ENCODE assay signal across 8 cellular contexts in the genomic region with DNA sequence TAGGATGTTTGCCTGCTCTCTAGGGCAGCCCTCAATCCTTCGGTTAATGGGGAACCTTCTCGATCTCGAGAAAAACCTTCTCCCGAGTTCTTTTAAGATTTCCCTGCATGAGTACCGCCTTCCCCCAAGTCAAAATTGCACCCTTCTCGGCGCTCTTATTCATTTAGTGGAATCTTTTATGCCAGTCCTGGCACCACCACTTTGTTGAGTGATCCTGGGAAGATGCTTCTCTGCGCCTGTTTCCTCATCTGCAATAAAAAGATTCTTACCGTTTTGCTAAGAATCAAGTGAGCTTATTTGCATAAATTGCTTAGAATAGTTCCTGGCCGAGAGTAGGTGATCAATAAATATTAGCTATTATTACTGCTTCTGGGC. TPM values are rescaled to one million over a fixed set of nuclear protein-coding genes. Genes with fewer than 3 reads are reported as not detected.
DNase-seq lines count a peak whose midpoint lies in the region; ATAC-seq and TF ChIP-seq lines count a peak whose summit lies in the region.

No MANE protein-coding gene starts in this region.

- H3K18ac ChIP-seq in mesendoderm (ENCODE audit: low read length), result peak overlapping the region; percentile 62

- no peaks in the 10 kb centered on the region for H3K9me3 ChIP-seq in left ventricle myocardium inferior (replicated peaks)

- H3K27me3 ChIP-seq in left ventricle myocardium inferior (ENCODE audit: low read depth) (no peaks in the 10 kb centered on the region), mesendoderm (ENCODE audit: insufficient read depth, low read length, poor library complexity) (no peaks in the 10 kb centered on the region)

- H3K27ac ChIP-seq in left ventricle myocardium inferior (replicated peaks), result peak overlapping the region; percentile 97
- peak overlapping the region; percentile 32 for H3K27ac ChIP-seq in mesendoderm (ENCODE audit: low read depth, low read length)

- peak overlapping the region; percentile 86 for H3K56ac ChIP-seq in mesendoderm (ENCODE audit: low read length)

- no peak overlapping the region for H4K8ac ChIP-seq in mesendoderm (ENCODE audit: low read depth, low read length)

- H3K4ac ChIP-seq in mesendoderm (ENCODE audit: low read depth, low read length), result peak overlapping the region; percentile 73

- DNase-seq in left ventricle myocardium inferior (no peak), left ventricle myocardium superior (no peak), astrocyte of the spinal cord (ENCODE audit: low read depth, low spot score) (no peak), mesendoderm (no peak), HPDE6-E6E7 (ENCODE audit: extremely low spot score) (no peak), SHP77 (lab: John Stamatoyannopoulos, UW) (no peak)
- no peak for DNase-seq in stimulated activated CD4-positive, alpha-beta T cell treated with anti-CD3 and anti-CD28 coated beads, Interleukin-4, amount 100 ng/mL, for 4 hours
- DNase-seq in activated CD8-positive, alpha-beta memory T cell treated with anti-CD3 and anti-CD28 coated beads for 24 hours, result no peak

- no peak overlapping the region for H3K23ac ChIP-seq in mesendoderm (ENCODE audit: low read length)

- peaks cover 77% of the 10 kb centered on the region for H3K4me1 ChIP-seq in left ventricle myocardium inferior
- no peaks in the 10 kb centered on the region for H3K4me1 ChIP-seq in mesendoderm (ENCODE audit: control insufficient read depth, low read depth, low read length)

- peaks cover 27% of the 10 kb centered on the region for H3K79me2 ChIP-seq in mesendoderm (ENCODE audit: control insufficient read depth, insufficient read depth, low read length)

- no peak overlapping the region for H2BK15ac ChIP-seq in mesendoderm (replicated peaks; ENCODE audit: low read depth)

- no peak for ATAC-seq in left ventricle myocardium superior

- in situ Hi-C loops in astrocyte of the spinal cord (cut with HindIII; ENCODE audit: low sequenced_read_pairs), result no loop called here

- H3K36me3 ChIP-seq in left ventricle myocardium inferior, result no peaks in the 10 kb centered on the region
- H3K36me3 ChIP-seq in mesendoderm (ENCODE audit: control insufficient read depth, insufficient read depth, low read length), result no peaks in the 10 kb centered on the region

- H3K79me1 ChIP-seq in mesendoderm (ENCODE audit: low read length), result peaks cover 10% of the 10 kb centered on the region

- peak overlapping the region; percentile 72 for H3K9ac ChIP-seq in mesendoderm (ENCODE audit: low read length)

- peak overlapping the region; percentile 61 for H3K4me2 ChIP-seq in mesendoderm (ENCODE audit: low read length)

- TF ChIP-seq CTCF in left ventricle myocardium inferior (IDR thresholded peaks at IDR 0.05; ENCODE audit: borderline replicate concordance) (no peak), astrocyte of the spinal cord (IDR thresholded peaks at IDR 0.05; ENCODE audit: low read depth, low read length) (no peak)

- intact Hi-C loops in left ventricle myocardium inferior (cut with micrococcal nuclease) (no loop called here), left ventricle myocardium superior (cut with micrococcal nuclease) (no loop called here)

- H2BK5ac ChIP-seq in mesendoderm (ENCODE audit: low read length), result no peak overlapping the region

- H3K4me3 ChIP-seq in left ventricle myocardium inferior, result peak overlapping the region; percentile 100
- peak overlapping the region; percentile 99 for H3K4me3 ChIP-seq in astrocyte of the spinal cord (ENCODE audit: low read depth, low read length)
- H3K4me3 ChIP-seq in mesendoderm (ENCODE audit: low read length), result peak overlapping the region; percentile 87

- H2BK120ac ChIP-seq in mesendoderm (ENCODE audit: low read depth, low read length), result no peak overlapping the region

- H4K5ac ChIP-seq in mesendoderm (ENCODE audit: low read length), result no peak overlapping the region

- H2AK5ac ChIP-seq in mesendoderm (ENCODE audit: low read length), result no peak overlapping the region

- no CpG with 5 or more reads among the region's 10 CpGs for WGBS in mesendoderm (ENCODE audit: extremely low coverage, insufficient coverage, low lambda C conversion rate)

RNA-seq across cellular contexts. Expression of a gene that starts 0.7 kb away (rescaled TPM):
- 131 TPM for total RNA-seq in left ventricle myocardium inferior
- total RNA-seq in left ventricle myocardium superior, result 161 TPM
- polyA plus RNA-seq in mesendoderm (2013, experiment 1 of 2), result 204 TPM
- 207 TPM for polyA plus RNA-seq in mesendoderm (2013, experiment 2 of 2)

RNA-seq across cellular contexts. Expression of a gene that starts 48.1 kb away (rescaled TPM):
- total RNA-seq in left ventricle myocardium inferior (33.6 TPM), left ventricle myocardium superior (38.7 TPM)
- polyA plus RNA-seq in mesendoderm (2013, experiment 1 of 2), result 49.0 TPM
- 46.9 TPM for polyA plus RNA-seq in mesendoderm (2013, experiment 2 of 2)

RNA-seq across cellular contexts. Expression of a gene that starts 53.8 kb away (rescaled TPM):
- total RNA-seq in left ventricle myocardium inferior, result not detected
- total RNA-seq in left ventricle myocardium superior, result not detected
- not detected for polyA plus RNA-seq in mesendoderm (2013, experiment 1 of 2)
- not detected for polyA plus RNA-seq in mesendoderm (2013, experiment 2 of 2)
